Comparison of ENCODE assay signal across 8 cellular contexts in genomic region chr1:6600410-6601048, GRCh38. TPM values are rescaled to one million over a fixed set of nuclear protein-coding genes. Genes with fewer than 3 reads are reported as not detected.
DNase-seq lines count a peak whose midpoint lies in the region; ATAC-seq and TF ChIP-seq lines count a peak whose summit lies in the region.

No MANE protein-coding gene starts in this region.

- peaks cover 0 to 39% (median 21%) of the 10 kb centered on the region in 4 donors for H3K36me3 ChIP-seq in right lobe of liver
- H3K36me3 ChIP-seq in tibial artery, result peaks cover 37 to 44% (median 41%) of the 10 kb centered on the region in 3 donors

- peak; percentile 0 for ATAC-seq in HG03196 (IDR thresholded peaks at IDR 0.05; ENCODE audit: unreplicated experiment)
- ATAC-seq in right lobe of liver, result no peak

- in situ Hi-C loops in astrocyte of the spinal cord (cut with HindIII; ENCODE audit: low sequenced_read_pairs), result no loop called here

- no peak for TF ChIP-seq CTCF in C4-2B (conservative IDR thresholded peaks at IDR 0.05)
- no peak for TF ChIP-seq CTCF in astrocyte of the spinal cord (IDR thresholded peaks at IDR 0.05; ENCODE audit: low read depth, low read length)
- TF ChIP-seq CTCF in right lobe of liver (IDR thresholded peaks at IDR 0.05), result no peak
- TF ChIP-seq CTCF in tibial artery (IDR thresholded peaks at IDR 0.05), result no peak

- H3K27me3 ChIP-seq in right lobe of liver (no peaks in the 10 kb centered on the region), tibial artery (no peaks in the 10 kb centered on the region)

- H3K9me3 ChIP-seq in right lobe of liver, result no peaks in the 10 kb centered on the region
- no peaks in the 10 kb centered on the region for H3K9me3 ChIP-seq in tibial artery

- WGBS in right lobe of liver (ENCODE audit: insufficient coverage, low coverage, low lambda C conversion rate, missing lambda C conversion rate), result 6% methylated on average over 6 of the region's 10 CpGs

- peak; percentile 25 for DNase-seq in astrocyte of the spinal cord (ENCODE audit: low read depth, low spot score)
- DNase-seq in right lobe of liver, result peak in 1 of 3 donors; percentile 57
- DNase-seq in tibial artery, result no peak
- DNase-seq in KG1 (lab: John Stamatoyannopoulos, UW), result no peak
- no peak for DNase-seq in NCI-H526 treated with DMSO at 0.1 percent for 48 hours (lab: John Stamatoyannopoulos, UW)
- no peak for DNase-seq in middle frontal gyrus (ENCODE audit: extremely low spot score, low spot score)

- H3K27ac ChIP-seq in C4-2B (peak overlapping the region; percentile 94), right lobe of liver (peak overlapping the region; percentile 96 to 98 (median 98)), tibial artery (peak overlapping the region; percentile 98 to 99)

- intact Hi-C loops in right lobe of liver (cut with DNase I), result no loop called here
- intact Hi-C loops in tibial artery (cut with DNase I; ENCODE audit: low total_unique reads), result loop anchor here (5.0 kb wide), 1 partner anchor 37 kb away; no protein-coding TSS in a partner anchor

- H3K4me1 ChIP-seq in right lobe of liver (peaks cover 0 to 64% (median 22%) of the 10 kb centered on the region in 4 donors), tibial artery (peaks cover 0 to 71% (median 64%) of the 10 kb centered on the region in 4 donors)

- no peak for TF ChIP-seq POLR2A in right lobe of liver (IDR thresholded peaks at IDR 0.05)

- peak overlapping the region; percentile 79 for H3K4me3 ChIP-seq in astrocyte of the spinal cord (ENCODE audit: low read depth, low read length)
- peak overlapping the region; percentile 86 to 98 (median 92) for H3K4me3 ChIP-seq in right lobe of liver
- peak overlapping the region; percentile 95 to 98 for H3K4me3 ChIP-seq in tibial artery

RNA-seq across cellular contexts. Expression of gene KLHL21, which starts 2.1 kb away (rescaled TPM):
- 10 to 100 TPM; 12.1 to 24.6 (median 20.0) TPM for total RNA-seq in right lobe of liver

RNA-seq across cellular contexts. Expression of gene PHF13, which starts 13.0 kb away (rescaled TPM):
- total RNA-seq in right lobe of liver, result 1 to 10 TPM; 2.7 to 6.2 (median 4.5) TPM

RNA-seq across cellular contexts. Expression of gene ZBTB48, which starts 20.7 kb away (rescaled TPM):
- 10 to 100 TPM in 4 of 6 experiments, 1 to 10 TPM in 2; 5.9 to 43.1 (median 19.5) TPM for total RNA-seq in right lobe of liver

RNA-seq across cellular contexts. Expression of gene THAP3, which starts 24.1 kb away (rescaled TPM):
- 10 to 100 TPM in 4 of 6 experiments, 1 to 10 TPM in 2; 5.9 to 11.3 (median 10.3) TPM for total RNA-seq in right lobe of liver

RNA-seq across cellular contexts. Expression of gene TAS1R1, which starts 45.4 kb away (rescaled TPM):
- total RNA-seq in right lobe of liver, result under 1 TPM in 1 of 6 experiments, not detected in 5; 0.26 TPM
